Comparison of ENCODE assay signal across 31 cellular contexts in genomic region chr6:51249798-51250197, GRCh38.
"Had no signal": no experiment of that assay in that cellular context is flagged by ENCODE, and none has a peak within 500 bp of the region (broad histone marks: within the 10 kb centered on the region; RNA-seq: fewer than 3 reads in every experiment).

No MANE protein-coding gene starts in this region.

- DNase-seq: activated effector memory CD4-positive, alpha-beta T cell treated with Interleukin-2 at 50 U/mL for 16 hours; activated gamma-delta T cell; activated gamma-delta T cell treated with Interleukin-2 at 50 U/mL for 16 hours; activated naive CD4-positive, alpha-beta T cell; activated naive CD4-positive, alpha-beta T cell treated with anti-CD3 and anti-CD28 coated beads for 36 hours; activated naive CD4-positive, alpha-beta T cell treated with anti-CD3 and anti-CD28 coated beads, Interleukin-2, amount 10 ng/mL, durations not matched to agents 7 days and 5 days; activated naive CD4-positive, alpha-beta T cell treated with anti-CD3 and anti-CD28 coated beads, Interleukin-2, amount 50 U/mL, for 16 hours; activated naive CD4-positive, alpha-beta T cell treated with Interleukin-2 at 50 U/mL for 16 hours; activated naive CD8-positive, alpha-beta T cell treated with anti-CD3 and anti-CD28 coated beads for 36 hours; activated naive CD8-positive, alpha-beta T cell treated with anti-CD3 and anti-CD28 coated beads, Interleukin-2, amount 10 ng/mL, durations not matched to agents 7 days and 5 days; activated naive CD8-positive, alpha-beta T cell treated with anti-CD3 and anti-CD28 coated beads, Interleukin-2, amount 50 U/mL, for 24 hours; activated T-cell treated with anti-CD3 and anti-CD28 coated beads, Interleukin-2, amount 50 U/mL, for 1 hour; activated T-cell treated with anti-CD3 and anti-CD28 coated beads, Interleukin-2, amount 50 U/mL, for 24 hours; activated T-cell treated with anti-CD3 and anti-CD28 coated beads, Interleukin-2, amount 50 U/mL, for 4 hours; activated T-cell treated with anti-CD3 and anti-CD28 coated beads, Interleukin-2, amount 50 U/mL, for 48 hours; activated T-cell treated with anti-CD3 and anti-CD28 coated beads, Interleukin-2, amount 50 U/mL, for 72 hours; adrenal gland; amniotic stem cell; amygdala; anterior cingulate cortex; aorta; body of pancreas; brain microvascular endothelial cell; caudate nucleus; central memory CD4-positive, alpha-beta T cell; cerebellar nuclear complex had no signal

- H3K36me3 ChIP-seq: adrenal gland, ascending aorta, brain microvascular endothelial cell, breast epithelium, cardiac muscle cell had no signal

- H3K4me3 ChIP-seq: adrenal gland, ascending aorta, body of pancreas, breast epithelium, cardiac muscle cell had no signal

- H3K4me1 ChIP-seq: adrenal gland, ascending aorta, body of pancreas, breast epithelium had no signal

- H3K27me3 ChIP-seq: adrenal gland, ascending aorta, body of pancreas, brain microvascular endothelial cell, breast epithelium, cardiac muscle cell had no signal

- H3K27ac ChIP-seq: adrenal gland, ascending aorta, body of pancreas, brain microvascular endothelial cell, breast epithelium, cardiac muscle cell had no signal

- ATAC-seq: activated naive CD4-positive, alpha-beta T cell treated with anti-CD3 and anti-CD28 coated beads, Interleukin-2, amount 50 U/mL, for 72 hours; activated naive CD8-positive, alpha-beta T cell treated with anti-CD3 and anti-CD28 coated beads, Interleukin-2, amount 50 U/mL, for 24 hours; activated T-cell treated with anti-CD3 and anti-CD28 coated beads, Interleukin-2, amount 50 U/mL, for 4 hours; activated T-cell treated with anti-CD3 and anti-CD28 coated beads, Interleukin-2, amount 50 U/mL, for 72 hours; activated T-helper 17 cell treated with anti-CD3 and anti-CD28 coated beads, Interleukin-2, amount 50 U/mL, for 72 hours; body of pancreas had no signal

- H3K9me3 ChIP-seq: adrenal gland, body of pancreas, breast epithelium had no signal
